1 cellular context compared by ENCODE assay signal in the genomic region with DNA sequence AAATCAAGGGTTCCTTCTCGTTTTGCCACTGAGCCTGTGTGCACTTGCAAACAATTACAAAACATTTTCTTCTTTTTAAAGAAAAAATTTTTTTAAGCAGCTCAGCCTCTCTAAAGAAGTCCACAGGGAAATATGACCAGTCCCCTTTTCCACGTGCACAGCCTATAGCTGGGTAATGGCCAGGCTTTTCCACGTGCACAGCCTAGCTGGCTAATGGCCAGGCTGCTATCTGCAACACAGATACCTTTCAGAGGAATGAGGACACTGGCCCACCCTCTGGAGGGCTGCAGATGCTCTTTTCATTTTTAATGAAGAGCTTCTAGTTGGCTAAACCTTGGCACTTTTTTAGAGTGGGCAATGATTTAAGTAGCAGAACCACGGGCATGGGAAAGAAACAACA.
TF ChIP-seq lines count a peak whose summit lies in the region.

No MANE protein-coding gene starts in this region.

TF ChIP-seq in K562, 482 proteins besides CTCF, POLR2A, EP300 and RAD21:
- 0 out of 2 replicates have a peak, but pooled peaks have one; percentile 6 for TF ChIP-seq NFIC (IDR thresholded peaks at IDR 0.05)
- no peak for TF ChIP-seq SNIP1 (IDR thresholded peaks at IDR 0.05; ENCODE audit: low read depth)
